In genomic region chr1:204207136-204207616, GRCh38 we compare ENCODE assay signal across 8 cellular contexts. TPM values are rescaled to one million over a fixed set of nuclear protein-coding genes. Genes with fewer than 3 reads are reported as not detected.
DNase-seq lines count a peak whose midpoint lies in the region; ATAC-seq and TF ChIP-seq lines count a peak whose summit lies in the region.

No MANE protein-coding gene starts in this region.

- no peaks in the 10 kb centered on the region for H3K9me3 Mint-ChIP-seq in nephron progenitor cell

- H3K4me1 Mint-ChIP-seq in nephron progenitor cell = no peaks in the 10 kb centered on the region

- peaks cover 6% of the 10 kb centered on the region for H3K27me3 ChIP-seq in NT2/D1 (ENCODE audit: insufficient read depth, insufficient read length)

- ATAC-seq in HG02642 (IDR thresholded peaks at IDR 0.05; ENCODE audit: poor library complexity, unreplicated experiment) = peak; percentile 64
- peak; percentile 87 for ATAC-seq in stimulated activated naive CD8-positive, alpha-beta T cell treated with anti-CD3 and anti-CD28 coated beads, Interleukin-15, Interleukin-2, amounts not matched to agents 100 U/mL and 50 U/mL, for 24 hours
- ATAC-seq in GM18520 (IDR thresholded peaks at IDR 0.05; ENCODE audit: unreplicated experiment) = no peak

- H3K36me3 Mint-ChIP-seq in nephron progenitor cell (ENCODE audit: low read depth) = no peaks in the 10 kb centered on the region

- no peak overlapping the region for H3K4me3 ChIP-seq in NT2/D1 (ENCODE audit: insufficient read length, low read depth)
- no peak overlapping the region for H3K4me3 ChIP-seq in epithelial cell of proximal tubule (ENCODE audit: low read depth, low read length)

- TF ChIP-seq CTCF in epithelial cell of proximal tubule (conservative IDR thresholded peaks at IDR 0.05; ENCODE audit: low read depth, low read length) = peak; percentile 89
- peak; percentile 96 for TF ChIP-seq CTCF in nephron progenitor cell (IDR thresholded peaks at IDR 0.05)

- no peak overlapping the region for H3K4me3 Mint-ChIP-seq in nephron progenitor cell

- no peak overlapping the region for H3K27ac Mint-ChIP-seq in nephron progenitor cell

- DNase-seq in Caki2 (ENCODE audit: low read depth) (peak; percentile 20), NT2/D1 (ENCODE audit: low read depth, low spot score) (peak; percentile 62), activated T-cell treated with anti-CD3 and anti-CD28 coated beads for 1 hour (ENCODE audit: low read depth) (peak; percentile 74), epithelial cell of proximal tubule (ENCODE audit: low read depth) (no peak), nephron progenitor cell (peak; percentile 91)
- DNase-seq in stimulated activated naive CD8-positive, alpha-beta T cell treated with anti-CD3 and anti-CD28 coated beads, Interleukin-15, Interleukin-2, amounts not matched to agents 100 U/mL and 50 U/mL, for 24 hours = peak; percentile 87

- H3K9me3 ChIP-seq in NT2/D1 (ENCODE audit: insufficient read depth, low read length) = no peaks in the 10 kb centered on the region

- in situ Hi-C loops in Caki2 (cut with HindIII; ENCODE audit: low pct_unique_long_range_greater_than_20kb, low sequenced_read_pairs) = no loop called here

- no peaks in the 10 kb centered on the region for H3K36me3 ChIP-seq in NT2/D1 (ENCODE audit: insufficient read depth, insufficient read length, low read length)

- H3K27me3 Mint-ChIP-seq in nephron progenitor cell (ENCODE audit: low read depth, poor library complexity) = peaks cover 72% of the 10 kb centered on the region

- H3K9ac ChIP-seq in NT2/D1 (ENCODE audit: insufficient read length, low read depth) = no peak overlapping the region

- no peaks in the 10 kb centered on the region for H3K4me1 ChIP-seq in NT2/D1 (ENCODE audit: insufficient read depth, insufficient read length)

RNA-seq across cellular contexts. Expression of gene GOLT1A, which starts 6.6 kb away (rescaled TPM):
- 8.5 TPM in 1 of 2 replicates, not detected in the other for total RNA-seq in Caki2 (2014; rRNA removed; shearing (Covaris generic); ENCODE audit: low replicate concordance)
- 1.7 and 3.0 TPM in 2 replicates for total RNA-seq in epithelial cell of proximal tubule

RNA-seq across cellular contexts. Expression of gene KISS1, which starts 10.9 kb away (rescaled TPM):
- not detected in 2 replicates for total RNA-seq in Caki2 (2014; rRNA removed; shearing (Covaris generic); ENCODE audit: low replicate concordance)
- total RNA-seq in epithelial cell of proximal tubule = 24.7 and 111 TPM in 2 replicates

RNA-seq across cellular contexts. Expression of gene REN, which starts 41.0 kb away (rescaled TPM):
- total RNA-seq in Caki2 (2014; rRNA removed; shearing (Covaris generic); ENCODE audit: low replicate concordance) = not detected in 2 replicates
- total RNA-seq in epithelial cell of proximal tubule = 0.12 TPM in 1 of 2 replicates, not detected in the other

RNA-seq across cellular contexts. Expression of gene ETNK2, which starts 55.3 kb away (rescaled TPM):
- total RNA-seq in Caki2 (2014; rRNA removed; shearing (Covaris generic); ENCODE audit: low replicate concordance) = 5.3 and 5.6 TPM in 2 replicates
- total RNA-seq in epithelial cell of proximal tubule = 12.3 and 15.6 TPM in 2 replicates

Comparison
In these comparisons a context has a peak if more than half of its experiments do, and no peak if none do; other contexts are left out.
1. RNA of gene KISS1, which starts 10.9 kb away (total RNA-seq): 24.7 to 111 TPM in epithelial cell of proximal tubule; not detected in Caki2; every median in the first group is over 10 times any median in the second.